8 cellular contexts compared by ENCODE assay signal in the genomic region with DNA sequence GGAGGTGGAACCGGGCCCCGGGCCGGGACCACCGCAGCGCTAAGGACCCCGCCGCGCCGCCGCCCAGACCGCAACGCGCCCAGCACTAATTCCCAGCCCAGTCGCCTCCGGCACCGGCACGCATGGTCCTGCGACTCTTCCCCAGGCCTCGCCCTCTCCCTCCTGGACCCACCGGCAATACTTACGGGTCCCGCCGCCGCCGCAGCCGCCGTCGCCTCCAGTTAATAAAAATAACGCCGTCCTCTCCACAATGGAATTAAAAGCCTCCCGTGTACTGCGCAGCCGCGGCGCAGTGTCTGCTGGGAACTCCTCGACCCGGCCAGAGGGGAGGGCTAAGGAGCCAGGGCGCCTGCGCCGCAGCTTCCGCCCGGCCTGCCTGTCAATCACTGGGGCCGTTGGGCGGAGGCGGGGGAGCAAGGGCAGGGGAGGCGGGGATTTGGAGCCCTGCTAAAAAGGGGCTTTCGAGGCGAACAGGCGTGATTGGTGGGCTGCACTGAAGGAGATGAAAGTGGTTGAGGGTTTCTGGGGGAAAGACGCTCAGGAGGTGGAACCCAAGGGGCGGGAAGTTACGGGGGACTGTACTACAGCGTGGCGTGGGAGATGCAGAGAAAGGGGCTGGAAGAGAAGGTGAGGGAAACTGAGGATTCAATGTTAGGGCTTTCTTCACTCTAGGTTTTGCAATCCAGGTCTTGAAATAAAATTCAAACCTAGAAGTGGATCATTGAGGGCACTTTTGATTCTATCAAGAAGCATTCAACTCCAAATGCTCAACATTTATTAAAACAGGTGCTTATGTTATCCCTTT. TPM values are rescaled to one million over a fixed set of nuclear protein-coding genes. Genes with fewer than 3 reads are reported as not detected.
DNase-seq lines count a peak whose midpoint lies in the region; ATAC-seq and TF ChIP-seq lines count a peak whose summit lies in the region.

Gene ZNF281, minus strand, starts transcription at position 276 of the 805 bp plus-strand sequence. CDS start 331 bp downstream, outside the sequence.

- in situ Hi-C loops in G401 (cut with HindIII; ENCODE audit: low sequenced_read_pairs) (no loop called here), HAP-1 (cut with MboI; ENCODE audit: low sequenced_read_pairs) (no loop called here)

- H3K36me3 ChIP-seq in HAP-1 (replicated peaks) (peaks cover 18% of the 10 kb centered on the region), MG63 (peaks cover 38% of the 10 kb centered on the region)

- no peaks in the 10 kb centered on the region for H3K27me3 ChIP-seq in HAP-1 (ENCODE audit: low read depth)
- no peaks in the 10 kb centered on the region for H3K27me3 ChIP-seq in MG63

- peaks cover 38% of the 10 kb centered on the region for H3K36me3 Mint-ChIP-seq in natural killer cell treated with Interleukin-12 subunit alpha and Interleukin-12 subunit beta and Interleukin-15 and Interleukin-18, amount 100 ng/mL, for 72 hours

- peaks cover 35% of the 10 kb centered on the region for H3K4me1 ChIP-seq in HAP-1

- peak; percentile 99 for ATAC-seq in natural killer cell treated with Interleukin-12 subunit alpha and Interleukin-12 subunit beta and Interleukin-15 and Interleukin-18, amount 100 ng/mL, for 72 hours

- no peaks in the 10 kb centered on the region; the same call in 1 of the 2 replicates for H3K9me3 ChIP-seq in HAP-1
- no peaks in the 10 kb centered on the region for H3K9me3 ChIP-seq in MG63

- DNase-seq in G401 (ENCODE audit: low spot score) (peak; percentile 92), HAP-1 (ENCODE audit: low spot score in 2 of 2) (peak; percentile 93 to 98), MG63 (peak; percentile 96), SHP77 (lab: John Stamatoyannopoulos, UW) (peak; percentile 90 to 91), fibroblast of pulmonary artery (ENCODE audit: low read depth) (peak; percentile 94)
- DNase-seq in activated T-helper 9 cell treated with anti-CD3 and anti-CD28 coated beads, Interleukin-2, amount 50 U/mL, for 16 hours (ENCODE audit: low read depth) = peak; percentile 92
- peak; percentile 97 for DNase-seq in natural killer cell treated with Interleukin-12 subunit alpha and Interleukin-12 subunit beta and Interleukin-15 and Interleukin-18, amount 100 ng/mL, for 72 hours (ENCODE audit: low spot score)
- peak; percentile 94 for DNase-seq in stimulated activated naive CD4-positive, alpha-beta T cell treated with Interleukin-2 at 50 U/mL for 16 hours (lab: John Stamatoyannopoulos, UW)

- H3K9me3 Mint-ChIP-seq in natural killer cell treated with Interleukin-12 subunit alpha and Interleukin-12 subunit beta and Interleukin-15 and Interleukin-18, amount 100 ng/mL, for 72 hours = no peaks in the 10 kb centered on the region

- H3K27ac Mint-ChIP-seq in natural killer cell treated with Interleukin-12 subunit alpha and Interleukin-12 subunit beta and Interleukin-15 and Interleukin-18, amount 100 ng/mL, for 72 hours = peak within 1 kb of the TSS; percentile 92 to 97

- H3K27me3 Mint-ChIP-seq in natural killer cell treated with Interleukin-12 subunit alpha and Interleukin-12 subunit beta and Interleukin-15 and Interleukin-18, amount 100 ng/mL, for 72 hours = peaks cover 0 to 2% of the 10 kb centered on the region in 2 donors

- H3K4me1 Mint-ChIP-seq in natural killer cell treated with Interleukin-12 subunit alpha and Interleukin-12 subunit beta and Interleukin-15 and Interleukin-18, amount 100 ng/mL, for 72 hours (ENCODE audit: low read depth in 2 of 2) = peaks cover 48 to 59% of the 10 kb centered on the region in 2 donors

- no peak for TF ChIP-seq CTCF in fibroblast of pulmonary artery (IDR thresholded peaks at IDR 0.05; ENCODE audit: low read length, missing control alignments)

- H3K4me3 ChIP-seq in HAP-1 = peak within 1 kb of the TSS; percentile 91
- peak within 1 kb of the TSS; percentile 99 for H3K4me3 ChIP-seq in MG63
- H3K4me3 ChIP-seq in fibroblast of pulmonary artery (replicated peaks; ENCODE audit: low read depth, low read length) = peak within 1 kb of the TSS; percentile 81

- peak within 1 kb of the TSS; percentile 94 for H3K4me3 Mint-ChIP-seq in natural killer cell treated with Interleukin-12 subunit alpha and Interleukin-12 subunit beta and Interleukin-15 and Interleukin-18, amount 100 ng/mL, for 72 hours

RNA-seq across cellular contexts. Expression of gene ZNF281, which starts in this region (rescaled TPM):
- 15.0 and 20.5 TPM in 2 replicates for total RNA-seq in G401 (2014; rRNA removed; shearing (Covaris generic))
- total RNA-seq in MG63 (2014; rRNA removed; shearing (Covaris generic); ENCODE audit: low replicate concordance) = 10.4 and 10.7 TPM in 2 replicates
- 10 to 100 TPM; 29.8 to 31.3 TPM for total RNA-seq in natural killer cell treated with Interleukin-12 subunit alpha and Interleukin-12 subunit beta and Interleukin-15 and Interleukin-18, amount 100 ng/mL, for 72 hours

Comparison
In these comparisons a context has a peak if more than half of its experiments do, and no peak if none do; other contexts are left out.
1. Peak in every context shown above with its lines: DNase-seq, ATAC-seq and H3K4me3 ChIP-seq.